In genomic region chr1:198267921-198268320, GRCh38 we compare ENCODE assay signal across 16 cellular contexts.
DNase-seq lines count a peak whose midpoint lies in the region; ATAC-seq, FAIRE-seq and TF ChIP-seq lines count a peak whose summit lies in the region.
"Had no signal": no experiment of that assay in that cellular context is flagged by ENCODE, and none has a peak within 500 bp of the region (broad histone marks: within the 10 kb centered on the region; RNA-seq: fewer than 3 reads in every experiment).

No MANE protein-coding gene starts in this region.

- intact Hi-C loops in Right ventricle myocardium superior (cut with DNase I) = loop anchor here (5.0 kb wide), 1 partner anchor 101 kb away; no protein-coding TSS in a partner anchor

- no peaks in the 10 kb centered on the region for H3K9me3 Mint-ChIP-seq in activated naive CD8-positive, alpha-beta T cell treated with anti-CD3 and anti-CD28 coated beads for 36 hours
- H3K9me3 Mint-ChIP-seq: activated CD4-positive, alpha-beta T cell treated with anti-CD3 and anti-CD28 coated beads, Interleukin-2, amount 10 ng/mL, durations not matched to agents 7 days and 5 days; activated T-cell treated with anti-CD3 and anti-CD28 coated beads, Interleukin-2, amount 50 U/mL, for 4 hours; natural killer cell had no signal

- DNase-seq in right atrium auricular region (ENCODE audit: low spot score) = no peak
- DNase-seq in Right ventricle myocardium superior = no peak
- peak; percentile 83 for DNase-seq in astrocyte of the spinal cord (ENCODE audit: low read depth, low spot score)
- DNase-seq in keratinocyte (ENCODE audit: low read depth, low spot score) = no peak
- no peak for DNase-seq in suprapubic skin (ENCODE audit: low spot score in 2 of 2)
- DNase-seq in mucosa of gallbladder (ENCODE audit: low spot score) = no peak
- DNase-seq in activated naive CD8-positive, alpha-beta T cell treated with anti-CD3 and anti-CD28 coated beads for 36 hours = no peak
- DNase-seq: activated CD4-positive, alpha-beta T cell treated with anti-CD3 and anti-CD28 coated beads, Interleukin-2, amount 10 ng/mL, durations not matched to agents 7 days and 5 days; activated T-cell treated with anti-CD3 and anti-CD28 coated beads, Interleukin-2, amount 50 U/mL, for 4 hours; aorta; GF-D8; natural killer cell; NCI-H748 treated with DMSO at 0.1 percent for 48 hours; stimulated activated CD4-positive, alpha-beta T cell treated with anti-CD3 and anti-CD28 coated beads, Interleukin-2, amount 100 ng/mL, for 48 hours; upper lobe of left lung had no signal

- H3K36me3 ChIP-seq in right atrium auricular region (no peaks in the 10 kb centered on the region), keratinocyte (ENCODE audit: control insufficient read depth in 2 of 2, extremely low read depth in 1 of 2, insufficient read depth in 2 of 2, low read length in 2 of 2) (no peaks in the 10 kb centered on the region), suprapubic skin (peaks cover 8% of the 10 kb centered on the region)

- dilution Hi-C loops in keratinocyte (cut with MboI; ENCODE audit: extremely low pct_ligation_motif_present, low sequenced_read_pairs) = no loop called here

- no peak overlapping the region for H3K9ac ChIP-seq in keratinocyte (ENCODE audit: control insufficient read depth, extremely low read depth, insufficient read depth, low read length)

- TF ChIP-seq CTCF in right atrium auricular region (IDR thresholded peaks at IDR 0.05) (no peak), astrocyte of the spinal cord (IDR thresholded peaks at IDR 0.05; ENCODE audit: low read depth, low read length) (no peak), keratinocyte (optimal IDR thresholded peaks at IDR 0.05 in 1 of 3, IDR thresholded peaks at IDR 0.05 in 1 of 3, conservative IDR thresholded peaks at IDR 0.05 in 1 of 3; ENCODE audit: extremely low read depth in 1 of 3, insufficient read depth in 2 of 3, low read length in 3 of 3) (no peak), suprapubic skin (IDR thresholded peaks at IDR 0.05) (no peak)

- ATAC-seq in Right ventricle myocardium superior (ENCODE audit: poor library complexity) (no peak), HG03139 (IDR thresholded peaks at IDR 0.05; ENCODE audit: unreplicated experiment) (no peak)
- ATAC-seq: activated T-cell treated with anti-CD3 and anti-CD28 coated beads, Interleukin-2, amount 50 U/mL, for 4 hours; natural killer cell had no signal

- peaks cover 24% of the 10 kb centered on the region for H3K4me1 Mint-ChIP-seq in activated naive CD8-positive, alpha-beta T cell treated with anti-CD3 and anti-CD28 coated beads for 36 hours

- in situ Hi-C loops in astrocyte of the spinal cord (cut with HindIII; ENCODE audit: low sequenced_read_pairs) = no loop called here

- no peak for TF ChIP-seq EP300 in suprapubic skin (IDR thresholded peaks at IDR 0.05)

- FAIRE-seq in keratinocyte (lab: Jason Lieb, UNC) = peak; percentile 58

- H3K27ac ChIP-seq in right atrium auricular region (peak overlapping the region; percentile 50 to 52), keratinocyte (ENCODE audit: control insufficient read depth, insufficient read depth, low read length) (peak overlapping the region; percentile 3), suprapubic skin (no peak overlapping the region)
- H3K27ac ChIP-seq: upper lobe of left lung had no signal

- H3K4me3 Mint-ChIP-seq in activated naive CD8-positive, alpha-beta T cell treated with anti-CD3 and anti-CD28 coated beads for 36 hours = no peak overlapping the region
- H3K4me3 Mint-ChIP-seq: activated CD4-positive, alpha-beta T cell treated with anti-CD3 and anti-CD28 coated beads, Interleukin-2, amount 10 ng/mL, durations not matched to agents 7 days and 5 days; activated T-cell treated with anti-CD3 and anti-CD28 coated beads, Interleukin-2, amount 50 U/mL, for 4 hours; natural killer cell had no signal

- no peak overlapping the region for H3K4me3 ChIP-seq in right atrium auricular region
- no peak overlapping the region for H3K4me3 ChIP-seq in astrocyte of the spinal cord (ENCODE audit: low read depth, low read length)
- H3K4me3 ChIP-seq in keratinocyte (ENCODE audit: control insufficient read depth in 2 of 3, extremely low read depth in 1 of 3, insufficient read depth in 2 of 3, low read depth in 1 of 3, low read length in 3 of 3) = no peak overlapping the region
- no peak overlapping the region for H3K4me3 ChIP-seq in suprapubic skin
- H3K4me3 ChIP-seq: upper lobe of left lung had no signal

- H3K9me3 ChIP-seq in right atrium auricular region = no peaks in the 10 kb centered on the region
- no peaks in the 10 kb centered on the region for H3K9me3 ChIP-seq in keratinocyte (ENCODE audit: control insufficient read depth, low read depth, low read length)
- no peaks in the 10 kb centered on the region for H3K9me3 ChIP-seq in suprapubic skin
- H3K9me3 ChIP-seq: upper lobe of left lung had no signal

- no peak for TF ChIP-seq POLR2A in suprapubic skin (IDR thresholded peaks at IDR 0.05)

- H3K27me3 Mint-ChIP-seq in activated naive CD8-positive, alpha-beta T cell treated with anti-CD3 and anti-CD28 coated beads for 36 hours = no peaks in the 10 kb centered on the region
- H3K27me3 Mint-ChIP-seq: activated CD4-positive, alpha-beta T cell treated with anti-CD3 and anti-CD28 coated beads, Interleukin-2, amount 10 ng/mL, durations not matched to agents 7 days and 5 days had no signal

- H3K27ac Mint-ChIP-seq in activated naive CD8-positive, alpha-beta T cell treated with anti-CD3 and anti-CD28 coated beads for 36 hours = no peak overlapping the region
- H3K27ac Mint-ChIP-seq: activated CD4-positive, alpha-beta T cell treated with anti-CD3 and anti-CD28 coated beads, Interleukin-2, amount 10 ng/mL, durations not matched to agents 7 days and 5 days; natural killer cell had no signal

- peaks cover 2% of the 10 kb centered on the region for H3K79me2 ChIP-seq in keratinocyte (ENCODE audit: control insufficient read depth, insufficient read depth, low read length)

- H3K36me3 Mint-ChIP-seq in activated naive CD8-positive, alpha-beta T cell treated with anti-CD3 and anti-CD28 coated beads for 36 hours = peaks cover 13% of the 10 kb centered on the region
- H3K36me3 Mint-ChIP-seq: natural killer cell had no signal

- no peaks in the 10 kb centered on the region for H3K9me1 ChIP-seq in keratinocyte (ENCODE audit: control insufficient read depth, extremely low read depth, insufficient read depth, low read length)

- no peak overlapping the region for H2AFZ ChIP-seq in keratinocyte (ENCODE audit: control insufficient read depth, low read length)

- H3K27me3 ChIP-seq in right atrium auricular region = no peaks in the 10 kb centered on the region
- no peaks in the 10 kb centered on the region for H3K27me3 ChIP-seq in keratinocyte (ENCODE audit: control insufficient read depth, extremely low read depth, insufficient read depth, low read length)
- H3K27me3 ChIP-seq in suprapubic skin = no peaks in the 10 kb centered on the region
- H3K27me3 ChIP-seq: upper lobe of left lung had no signal

- H3K4me2 ChIP-seq in keratinocyte (ENCODE audit: control insufficient read depth, extremely low read depth, insufficient read depth, low read depth, low read length) = peak overlapping the region; percentile 18

- H4K20me1 ChIP-seq in keratinocyte (ENCODE audit: control insufficient read depth, extremely low read depth, insufficient read depth, low read length) = no peaks in the 10 kb centered on the region

- H3K4me1 ChIP-seq in right atrium auricular region = peaks cover 0 to 51% of the 10 kb centered on the region in 2 donors
- H3K4me1 ChIP-seq in keratinocyte (ENCODE audit: control insufficient read depth, extremely low read depth, insufficient read depth, low read length) = peaks cover 29% of the 10 kb centered on the region
- H3K4me1 ChIP-seq in suprapubic skin = no peaks in the 10 kb centered on the region

- WGBS in suprapubic skin = 93% methylated on average over 4 of the region's 4 CpGs
